Comparison of ENCODE assay signal across 14 cellular contexts in genomic region chr20:370977-371754, GRCh38. TPM values are rescaled to one million over a fixed set of nuclear protein-coding genes. Genes with fewer than 3 reads are reported as not detected.
DNase-seq lines count a peak whose midpoint lies in the region; ATAC-seq and TF ChIP-seq lines count a peak whose summit lies in the region.
"Had no signal": no experiment of that assay in that cellular context is flagged by ENCODE, and none has a peak within 500 bp of the region (broad histone marks: within the 10 kb centered on the region; RNA-seq: fewer than 3 reads in every experiment).

No MANE protein-coding gene starts in this region.

- peak; percentile 29 for DNase-seq in ELF-1 (ENCODE audit: low read depth, low spot score)
- no peak for DNase-seq in PC-9
- DNase-seq in foreskin keratinocyte = no peak
- no peak for DNase-seq in gastrocnemius medialis
- no peak for DNase-seq in effector memory CD4-positive, alpha-beta T cell
- no peak for DNase-seq in CD8-positive, alpha-beta T cell
- no peak for DNase-seq in NCI-H510A treated with DMSO at 0.1 percent for 48 hours (lab: John Stamatoyannopoulos, UW)
- DNase-seq in DMS79 treated with DMSO at 0.1 percent for 48 hours (lab: John Stamatoyannopoulos, UW) = no peak
- DNase-seq: activated CD4-positive, alpha-beta memory T cell treated with anti-CD3 and anti-CD28 coated beads, Interleukin-2, amount 10 ng/mL, durations not matched to agents 7 days and 5 days; activated naive CD4-positive, alpha-beta T cell treated with anti-CD3 and anti-CD28 coated beads, Interleukin-2, amount 50 U/mL, for 16 hours; dorsolateral prefrontal cortex; NCI-H1105 treated with DMSO at 0.1 percent for 48 hours had no signal

- H3K4me3 ChIP-seq in PC-9 = peak overlapping the region; percentile 23; the same call in 1 of the 2 replicates
- H3K4me3 ChIP-seq in gastrocnemius medialis = no peak overlapping the region
- H3K4me3 ChIP-seq in effector memory CD4-positive, alpha-beta T cell (ENCODE audit: insufficient read depth, low read depth, low read length, poor library complexity, severe bottlenecking) = no peak overlapping the region
- no peak overlapping the region for H3K4me3 ChIP-seq in CD8-positive, alpha-beta T cell (ENCODE audit: low read depth, low read length)
- H3K4me3 ChIP-seq: dorsolateral prefrontal cortex, GM12878, sigmoid colon had no signal

- peak overlapping the region; percentile 96 for H3K27ac ChIP-seq in PC-9
- peak overlapping the region; percentile 96 for H3K27ac ChIP-seq in foreskin keratinocyte
- peak overlapping the region; percentile 66 to 81 (median 71) for H3K27ac ChIP-seq in gastrocnemius medialis
- H3K27ac ChIP-seq in effector memory CD4-positive, alpha-beta T cell (ENCODE audit: insufficient read depth, low read length, poor library complexity, severe bottlenecking) = no peak overlapping the region
- no peak overlapping the region for H3K27ac ChIP-seq in CD8-positive, alpha-beta T cell (ENCODE audit: low read depth, low read length)

- H3K36me3 ChIP-seq in PC-9 (ENCODE audit: low read depth) (no peaks in the 10 kb centered on the region), gastrocnemius medialis (no peaks in the 10 kb centered on the region)
- H3K36me3 ChIP-seq in effector memory CD4-positive, alpha-beta T cell (ENCODE audit: control insufficient read depth, insufficient read depth, low read length) = no peaks in the 10 kb centered on the region
- no peaks in the 10 kb centered on the region for H3K36me3 ChIP-seq in CD8-positive, alpha-beta T cell (ENCODE audit: insufficient read depth, low read length)
- H3K36me3 ChIP-seq: sigmoid colon had no signal

- intact Hi-C loops in PC-9 (cut with micrococcal nuclease; ENCODE audit: unreplicated experiment) = no loop called here
- intact Hi-C loops in gastrocnemius medialis (cut with DNase I; ENCODE audit: low total_unique reads) = no loop called here
- intact Hi-C loops in CD8-positive, alpha-beta T cell (cut with DNase I, micrococcal nuclease) = no loop called here

- H3K27ac Mint-ChIP-seq in CD8-positive, alpha-beta T cell = no peak overlapping the region

- H3K4me1 ChIP-seq in PC-9 (replicated peaks; ENCODE audit: insufficient read depth) = peaks cover 98% of the 10 kb centered on the region
- H3K4me1 ChIP-seq in foreskin keratinocyte = peaks cover 24% of the 10 kb centered on the region
- peaks cover 15 to 17% of the 10 kb centered on the region in 2 donors for H3K4me1 ChIP-seq in gastrocnemius medialis
- peaks cover 8% of the 10 kb centered on the region for H3K4me1 ChIP-seq in effector memory CD4-positive, alpha-beta T cell (ENCODE audit: control insufficient read depth, insufficient read depth, low read length, poor library complexity, severe bottlenecking)
- no peaks in the 10 kb centered on the region for H3K4me1 ChIP-seq in CD8-positive, alpha-beta T cell (ENCODE audit: insufficient read depth, low read length)

- H3K36me3 Mint-ChIP-seq in CD8-positive, alpha-beta T cell = no peaks in the 10 kb centered on the region

- H3F3A ChIP-seq in PC-9 (ENCODE audit: insufficient read depth, low read depth) = peaks cover 87% of the 10 kb centered on the region

- no peak for TF ChIP-seq CTCF in PC-9 (conservative IDR thresholded peaks at IDR 0.05)
- no peak for TF ChIP-seq CTCF in foreskin keratinocyte (conservative IDR thresholded peaks at IDR 0.05)
- no peak for TF ChIP-seq CTCF in gastrocnemius medialis (IDR thresholded peaks at IDR 0.05 in 4 of 5, conservative IDR thresholded peaks at IDR 0.05 in 1 of 5)
- TF ChIP-seq CTCF in CD8-positive, alpha-beta T cell (IDR thresholded peaks at IDR 0.05) = no peak

- H3K4me2 ChIP-seq in PC-9 = peak overlapping the region; percentile 75

- CTCF ChIA-PET in PC-9 (lab: Charles Lee) = interaction anchor here (0.8 to 1.3 kb wide), 2 partner anchors 9 kb away, joined by 3 to 11 read pairs; partner anchors contain the start of gene TRIB3
- CTCF ChIA-PET in CD8-positive, alpha-beta T cell (lab: Charles Lee) = interaction anchor here (1.0 to 5.5 kb wide), 3 partner anchors 9 to 108 kb away, joined by 3 to 26 read pairs (median 7); no protein-coding TSS in a partner anchor

- no peaks in the 10 kb centered on the region for H4K20me1 ChIP-seq in PC-9 (ENCODE audit: insufficient read depth)

- TSS peak; percentile 88 for BruUV-seq in PC-9 (replicated peaks; lab: Mats Ljungman, UMichigan)

- H3K4me1 Mint-ChIP-seq in CD8-positive, alpha-beta T cell (ENCODE audit: low read depth) = peaks cover 7% of the 10 kb centered on the region

- no peak for TF ChIP-seq POLR2A in gastrocnemius medialis (IDR thresholded peaks at IDR 0.05)

- H3K79me2 ChIP-seq in PC-9 (ENCODE audit: low read depth) = peaks cover 11% of the 10 kb centered on the region; the same call in 1 of the 2 replicates

- no peaks in the 10 kb centered on the region for H3K27me3 ChIP-seq in PC-9 (ENCODE audit: insufficient read depth, low read depth)
- H3K27me3 ChIP-seq in foreskin keratinocyte = no peaks in the 10 kb centered on the region
- H3K27me3 ChIP-seq in gastrocnemius medialis = no peaks in the 10 kb centered on the region
- H3K27me3 ChIP-seq in effector memory CD4-positive, alpha-beta T cell (replicated peaks; ENCODE audit: control insufficient read depth, insufficient read depth, low read length, poor library complexity, severe bottlenecking) = no peaks in the 10 kb centered on the region
- no peaks in the 10 kb centered on the region for H3K27me3 ChIP-seq in CD8-positive, alpha-beta T cell (ENCODE audit: insufficient read depth, low read length)
- H3K27me3 ChIP-seq: dorsolateral prefrontal cortex, sigmoid colon had no signal

- no peak for ATAC-seq in foreskin keratinocyte
- peak; percentile 71 to 78 for ATAC-seq in gastrocnemius medialis
- ATAC-seq in CD8-positive, alpha-beta T cell = no peak
- ATAC-seq: GM12878 had no signal

- POLR2A ChIA-PET in PC-9 (lab: Charles Lee; ENCODE audit: unreplicated experiment) = interaction anchor here (0.7 to 1.1 kb wide), 2 partner anchors 36 to 1020 kb away, joined by 3 to 7 read pairs; partner anchors contain the start of gene RBCK1
- POLR2A ChIA-PET in CD8-positive, alpha-beta T cell (lab: Charles Lee) = no interaction called here

- H3K9me3 ChIP-seq in PC-9 (ENCODE audit: insufficient read depth, low read depth) = no peaks in the 10 kb centered on the region
- no peaks in the 10 kb centered on the region for H3K9me3 ChIP-seq in gastrocnemius medialis
- no peaks in the 10 kb centered on the region for H3K9me3 ChIP-seq in effector memory CD4-positive, alpha-beta T cell (ENCODE audit: control insufficient read depth, low read length)
- H3K9me3 ChIP-seq in CD8-positive, alpha-beta T cell (ENCODE audit: low read length) = no peaks in the 10 kb centered on the region
- H3K9me3 ChIP-seq: sigmoid colon had no signal

- no peak overlapping the region for H3K4me3 Mint-ChIP-seq in CD8-positive, alpha-beta T cell
- H3K4me3 Mint-ChIP-seq: activated CD4-positive, alpha-beta memory T cell treated with anti-CD3 and anti-CD28 coated beads, Interleukin-2, amount 10 ng/mL, durations not matched to agents 7 days and 5 days had no signal

- H3K27me3 Mint-ChIP-seq in CD8-positive, alpha-beta T cell (ENCODE audit: low read depth) = no peaks in the 10 kb centered on the region

- H3K9me3 Mint-ChIP-seq in CD8-positive, alpha-beta T cell = no peaks in the 10 kb centered on the region
- H3K9me3 Mint-ChIP-seq: activated CD4-positive, alpha-beta memory T cell treated with anti-CD3 and anti-CD28 coated beads, Interleukin-2, amount 10 ng/mL, durations not matched to agents 7 days and 5 days had no signal

- H2AFZ ChIP-seq in PC-9 = no peak overlapping the region

- H3K9me2 ChIP-seq in PC-9 (ENCODE audit: insufficient read depth) = no peaks in the 10 kb centered on the region

- in situ Hi-C loops in gastrocnemius medialis (cut with MboI; ENCODE audit: low sequenced_read_pairs in 4 of 4) = no loop called here

RNA-seq across cellular contexts. Expression of gene TRIB3, which starts 9.4 kb away (rescaled TPM):
- total RNA-seq in PC-9 (2021) (81.0 and 82.0 TPM in 2 replicates), foreskin keratinocyte (72.4 and 207 TPM in 2 replicates), gastrocnemius medialis (1 to 10 TPM in 2 of 4 donors, under 1 TPM in 1, not detected in 1; 0.58 to 3.0 (median 2.4) TPM)
- 74.9 and 203 TPM in 2 replicates for polyA plus RNA-seq in foreskin keratinocyte
- 1 to 10 TPM; 2.5 to 2.7 TPM for total RNA-seq in CD8-positive, alpha-beta T cell

RNA-seq across cellular contexts. Expression of gene NRSN2, which starts 24.3 kb away (rescaled TPM):
- total RNA-seq in PC-9 (2021) (15.0 and 16.5 TPM in 2 replicates), foreskin keratinocyte (26.7 and 35.6 TPM in 2 replicates), gastrocnemius medialis (1 to 10 TPM; 1.3 to 4.7 (median 2.2) TPM)
- 39.3 and 53.5 TPM in 2 replicates for polyA plus RNA-seq in foreskin keratinocyte
- 1 to 10 TPM; 1.3 to 1.4 TPM for total RNA-seq in CD8-positive, alpha-beta T cell

RNA-seq across cellular contexts. Expression of gene RBCK1, which starts 36.9 kb away (rescaled TPM):
- total RNA-seq in PC-9 (2021) = 176 and 212 TPM in 2 replicates
- total RNA-seq in foreskin keratinocyte = 81.2 and 198 TPM in 2 replicates
- polyA plus RNA-seq in foreskin keratinocyte = 115 and 292 TPM in 2 replicates
- 10 to 100 TPM; 38.6 to 76.5 (median 62.6) TPM for total RNA-seq in gastrocnemius medialis
- 10 to 100 TPM; 46.2 to 51.7 TPM for total RNA-seq in CD8-positive, alpha-beta T cell

RNA-seq across cellular contexts. Expression of gene SOX12, which starts 45.8 kb away (rescaled TPM):
- total RNA-seq in PC-9 (2021) (49.5 and 57.1 TPM in 2 replicates), foreskin keratinocyte (4.7 and 5.1 TPM in 2 replicates), gastrocnemius medialis (1 to 10 TPM in 1 of 4 donors, under 1 TPM in 3; 0.15 to 1.4 (median 0.65) TPM)
- 7.1 and 8.2 TPM in 2 replicates for polyA plus RNA-seq in foreskin keratinocyte
- 10 to 100 TPM; 10.3 to 11.1 TPM for total RNA-seq in CD8-positive, alpha-beta T cell

Comparison
In these comparisons a context has a peak if more than half of its experiments do, and no peak if none do; other contexts are left out.
1. H3K27ac ChIP-seq: peak in PC-9 (single experiment), foreskin keratinocyte (single experiment) and gastrocnemius medialis (4 of 4); none in effector memory CD4-positive, alpha-beta T cell (single experiment) and CD8-positive, alpha-beta T cell (single experiment).
2. ATAC-seq: peak in gastrocnemius medialis (2 of 2); none in foreskin keratinocyte (single experiment) and CD8-positive, alpha-beta T cell (single experiment).
3. RNA of gene TRIB3, which starts 9.4 kb away (total RNA-seq): 81.0 to 82.0 TPM in PC-9 and 72.4 to 207 TPM in foreskin keratinocyte; 2.5 to 2.7 TPM in CD8-positive, alpha-beta T cell and 0.58 to 3.0 TPM in gastrocnemius medialis; every median in the first group is over 10 times any median in the second.